In the genomic region with DNA sequence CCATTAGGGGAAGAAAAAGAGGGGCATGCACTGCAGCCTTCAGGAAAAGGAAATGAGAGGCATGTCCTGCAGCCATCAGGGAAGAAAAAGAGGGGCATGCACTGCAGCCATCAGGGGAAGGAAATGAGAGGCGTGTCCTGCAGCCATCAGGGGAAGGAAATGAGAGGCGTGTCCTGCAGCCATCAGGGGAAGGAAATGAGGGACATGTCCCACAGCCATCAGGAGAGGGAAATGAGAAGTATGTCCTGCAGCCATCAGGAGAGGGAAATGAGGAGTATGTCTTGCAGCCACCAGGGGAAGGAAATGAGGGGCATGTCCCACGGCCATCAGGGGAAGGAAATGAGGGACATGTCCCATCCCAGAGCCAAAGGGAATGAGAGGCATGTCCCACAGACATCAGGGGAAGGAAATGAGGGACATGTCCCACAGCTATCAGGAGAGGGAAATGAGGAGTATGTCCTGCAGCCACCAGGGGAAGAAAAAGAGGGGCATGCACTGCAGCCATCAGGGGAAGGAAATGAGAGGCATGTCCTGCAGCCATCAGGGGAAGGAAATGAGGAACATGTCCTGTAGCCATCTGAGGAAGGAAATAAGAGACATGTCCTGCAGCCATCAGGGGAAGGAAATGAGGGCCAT, we compare ENCODE assay signal across 26 cellular contexts. TPM values are rescaled to one million over a fixed set of nuclear protein-coding genes. Genes with fewer than 3 reads are reported as not detected.
DNase-seq lines count a peak whose midpoint lies in the region; ATAC-seq, FAIRE-seq and TF ChIP-seq lines count a peak whose summit lies in the region.
"Had no signal": no experiment of that assay in that cellular context is flagged by ENCODE, and none has a peak within 500 bp of the region (broad histone marks: within the 10 kb centered on the region; RNA-seq: fewer than 3 reads in every experiment).

No MANE protein-coding gene starts in this region.

- H3K36me3 Mint-ChIP-seq in endothelial cell (ENCODE audit: low read depth, unreplicated experiment), result peaks cover 24% of the 10 kb centered on the region
- H3K36me3 Mint-ChIP-seq in stimulated activated naive B cell treated with anti-CD40 and anti-IgM and Interleukin-4, amounts not matched to agents 10 μg/mL and 1 μg/mL and 100 μg/mL, for 72 hours, result peaks cover 24 to 29% of the 10 kb centered on the region in 2 donors
- H3K36me3 Mint-ChIP-seq: CD14-positive monocyte had no signal

- H3K4me2 ChIP-seq in HepG2 (ENCODE audit: low read depth, low read length) (no peak overlapping the region), Karpas-422 (ENCODE audit: low read depth, low read length, poor library complexity, severe bottlenecking) (no peak overlapping the region)
- H3K4me2 ChIP-seq: A549, GM23338 had no signal

- no peak for DNase-seq in HepG2 (ENCODE audit: low spot score)
- no peak for DNase-seq in right lobe of liver
- DNase-seq in Karpas-422, result peak; percentile 2
- DNase-seq in endothelial cell (ENCODE audit: low spot score), result no peak
- DNase-seq in stimulated activated naive B cell treated with anti-CD40 and anti-IgM and Interleukin-4, amounts not matched to agents 10 μg/mL and 1 μg/mL and 100 μg/mL, for 72 hours, result no peak
- DNase-seq in activated CD4-positive, alpha-beta T cell treated with anti-CD3 and anti-CD28 coated beads for 1 hour, result no peak
- DNase-seq in germinal center (ENCODE audit: low spot score), result no peak
- DNase-seq: 8988T; ACHN; AML-193; BE2C; CD4-positive, alpha-beta T cell; CD8-positive, alpha-beta memory T cell; DMS 273 treated with DMSO at 0.1 percent for 48 hours; DMS79; EL; GDM1; H9; HFFc6 had no signal

- no peaks in the 10 kb centered on the region for H3K36me3 ChIP-seq in HepG2 (replicated peaks in 1 of 2; ENCODE audit: control insufficient read depth in 1 of 2, insufficient read depth in 2 of 2, low read length in 2 of 2)
- H3K36me3 ChIP-seq in right lobe of liver, result no peaks in the 10 kb centered on the region
- no peaks in the 10 kb centered on the region for H3K36me3 ChIP-seq in Karpas-422 (ENCODE audit: insufficient read depth, low read length)
- H3K36me3 ChIP-seq: BE2C; BLaER1 treated with 17β-estradiol and CSF1 and Interleukin-3, amounts not matched to agents 10 nM and 100 nM had no signal

- no peaks in the 10 kb centered on the region for H3K9me3 ChIP-seq in HepG2 (ENCODE audit: low read length)
- no peaks in the 10 kb centered on the region for H3K9me3 ChIP-seq in right lobe of liver
- peaks cover 2% of the 10 kb centered on the region; the same call in 1 of the 2 replicates for H3K9me3 ChIP-seq in Karpas-422 (ENCODE audit: low read length)
- H3K9me3 ChIP-seq: A549, BE2C had no signal

- H3K27me3 Mint-ChIP-seq in endothelial cell (ENCODE audit: unreplicated experiment), result peaks cover 17% of the 10 kb centered on the region
- H3K27me3 Mint-ChIP-seq in stimulated activated naive B cell treated with anti-CD40 and anti-IgM and Interleukin-4, amounts not matched to agents 10 μg/mL and 1 μg/mL and 100 μg/mL, for 72 hours, result peaks cover 46 to 55% of the 10 kb centered on the region in 2 donors

- H3K27me3 ChIP-seq in HepG2 (ENCODE audit: control insufficient read depth in 1 of 2, insufficient read depth in 2 of 2, low read length in 2 of 2), result peaks cover 4 to 24% of the 10 kb centered on the region in 2 experiments
- no peaks in the 10 kb centered on the region for H3K27me3 ChIP-seq in right lobe of liver
- no peaks in the 10 kb centered on the region for H3K27me3 ChIP-seq in Karpas-422 (ENCODE audit: low read length)

- no peak for FAIRE-seq in HepG2 (lab: Jason Lieb, UNC)
- FAIRE-seq: A549, D721Med, GM12878 had no signal

- H3K4me3 Mint-ChIP-seq in endothelial cell (ENCODE audit: unreplicated experiment), result peak overlapping the region; percentile 18
- no peak overlapping the region for H3K4me3 Mint-ChIP-seq in stimulated activated naive B cell treated with anti-CD40 and anti-IgM and Interleukin-4, amounts not matched to agents 10 μg/mL and 1 μg/mL and 100 μg/mL, for 72 hours
- H3K4me3 Mint-ChIP-seq: CD14-positive monocyte; CD4-positive, alpha-beta T cell; GM23338; H9; HFFc6 had no signal

- H3K4me1 ChIP-seq in HepG2 (ENCODE audit: insufficient read depth, low read length) (no peaks in the 10 kb centered on the region), right lobe of liver (no peaks in the 10 kb centered on the region), Karpas-422 (ENCODE audit: low read length) (no peaks in the 10 kb centered on the region)
- H3K4me1 ChIP-seq: A549, BE2C had no signal

- peak overlapping the region; percentile 42 for H3K27ac Mint-ChIP-seq in endothelial cell (ENCODE audit: unreplicated experiment)
- H3K27ac Mint-ChIP-seq in stimulated activated naive B cell treated with anti-CD40 and anti-IgM and Interleukin-4, amounts not matched to agents 10 μg/mL and 1 μg/mL and 100 μg/mL, for 72 hours, result peak overlapping the region; percentile 57
- H3K27ac Mint-ChIP-seq: CD4-positive, alpha-beta T cell; GM23338; H9; HFFc6 had no signal

- CTCF ChIA-PET in HepG2 (lab: Yijun Ruan, JAX; ENCODE audit: low intra/inter-chr PET ratio, low total read pairs), result no interaction called here

- POLR2A ChIA-PET in HepG2 (lab: Yijun Ruan, JAX), result no interaction called here

- intact Hi-C loops in HepG2 (cut with micrococcal nuclease; ENCODE audit: unreplicated experiment), result no loop called here
- intact Hi-C loops in right lobe of liver (cut with DNase I), result no loop called here

- H3K4me3 ChIP-seq in HepG2 (replicated peaks in 1 of 3; ENCODE audit: insufficient read depth in 1 of 3, low read depth in 2 of 3, low read length in 3 of 3), result no peak overlapping the region
- no peak overlapping the region for H3K4me3 ChIP-seq in right lobe of liver
- H3K4me3 ChIP-seq in Karpas-422 (ENCODE audit: low read length), result no peak overlapping the region
- H3K4me3 ChIP-seq: A549; BLaER1 treated with 17β-estradiol and CSF1 and Interleukin-3, amounts not matched to agents 10 nM and 100 nM; GM12878; GM23338 had no signal

- ATAC-seq in HepG2 (no peak), right lobe of liver (no peak)
- ATAC-seq in stimulated activated naive B cell treated with anti-CD40 and anti-IgM and Interleukin-4, amounts not matched to agents 10 μg/mL and 1 μg/mL and 100 μg/mL, for 72 hours (replicated peaks), result no peak
- ATAC-seq: A549, GM12878, GM23338, HCT116 had no signal

- WGBS in HepG2 (ENCODE audit: low lambda C conversion rate), result 0% methylated on average over 3 of the region's 3 CpGs
- 15% methylated on average over 2 of the region's 3 CpGs for WGBS in right lobe of liver (ENCODE audit: insufficient coverage, low coverage, low lambda C conversion rate, missing lambda C conversion rate)

- H4K20me1 ChIP-seq in HepG2 (ENCODE audit: insufficient read depth, low read length) (no peaks in the 10 kb centered on the region), Karpas-422 (ENCODE audit: insufficient read depth, low read depth, low read length) (no peaks in the 10 kb centered on the region)
- H4K20me1 ChIP-seq: BLaER1 treated with 17β-estradiol and CSF1 and Interleukin-3, amounts not matched to agents 10 nM and 100 nM had no signal

- H3K79me2 ChIP-seq in HepG2 (ENCODE audit: insufficient read depth, low read length), result no peaks in the 10 kb centered on the region
- no peaks in the 10 kb centered on the region for H3K79me2 ChIP-seq in Karpas-422 (ENCODE audit: low read length)

- TF ChIP-seq CTCF in HepG2 (CRISPR knock-in tag; IDR thresholded peaks at IDR 0.05) (no peak), right lobe of liver (IDR thresholded peaks at IDR 0.05) (no peak), endothelial cell (IDR thresholded peaks at IDR 0.05; ENCODE audit: unreplicated experiment) (no peak)

- no peak overlapping the region for H3K9ac ChIP-seq in HepG2 (ENCODE audit: insufficient read depth, low read depth, low read length)
- no peak overlapping the region for H3K9ac ChIP-seq in Karpas-422 (ENCODE audit: low read length)
- H3K9ac ChIP-seq: BLaER1 treated with 17β-estradiol and CSF1 and Interleukin-3, amounts not matched to agents 10 nM and 100 nM had no signal

- TF ChIP-seq RAD21 in HepG2 (CRISPR knock-in tag; IDR thresholded peaks at IDR 0.05), result no peak

- no peak overlapping the region for H2AFZ ChIP-seq in HepG2 (ENCODE audit: low read length)
- H2AFZ ChIP-seq in Karpas-422 (ENCODE audit: low read length), result no peak overlapping the region
- H2AFZ ChIP-seq: GM23338 had no signal

- peaks cover 2% of the 10 kb centered on the region for H3K4me1 Mint-ChIP-seq in endothelial cell (ENCODE audit: unreplicated experiment)
- no peaks in the 10 kb centered on the region for H3K4me1 Mint-ChIP-seq in stimulated activated naive B cell treated with anti-CD40 and anti-IgM and Interleukin-4, amounts not matched to agents 10 μg/mL and 1 μg/mL and 100 μg/mL, for 72 hours
- H3K4me1 Mint-ChIP-seq: CD14-positive monocyte; CD8-positive, alpha-beta memory T cell had no signal

- no peaks in the 10 kb centered on the region for H3K9me2 ChIP-seq in Karpas-422 (replicated peaks; ENCODE audit: insufficient read depth, low read length)

- peaks cover 13% of the 10 kb centered on the region for H3K9me3 Mint-ChIP-seq in endothelial cell (ENCODE audit: unreplicated experiment)
- peaks cover 29 to 32% of the 10 kb centered on the region in 2 donors for H3K9me3 Mint-ChIP-seq in stimulated activated naive B cell treated with anti-CD40 and anti-IgM and Interleukin-4, amounts not matched to agents 10 μg/mL and 1 μg/mL and 100 μg/mL, for 72 hours

- no TSS peak for BruUV-seq in HepG2 (replicated peaks; lab: Mats Ljungman, UMichigan)

- in situ Hi-C loops in HepG2 (cut with HindIII; ENCODE audit: extremely low pct_ligation_motif_present, low pct_unique_long_range_greater_than_20kb), result no loop called here

- H3K27ac ChIP-seq in HepG2 (ENCODE audit: extremely low read length, insufficient read depth, low read length) (no peak overlapping the region), right lobe of liver (no peak overlapping the region), Karpas-422 (ENCODE audit: low read length) (no peak overlapping the region)
- H3K27ac ChIP-seq: A549; BLaER1 treated with 17β-estradiol and CSF1 and Interleukin-3, amounts not matched to agents 10 nM and 100 nM had no signal

- no peak for TF ChIP-seq POLR2A in HepG2 (IDR thresholded peaks at IDR 0.05; ENCODE audit: insufficient read depth in 1 of 2, low read depth in 2 of 2, low read length in 2 of 2)
- no peak for TF ChIP-seq POLR2A in right lobe of liver (IDR thresholded peaks at IDR 0.05)

- TF ChIP-seq EP300 in HepG2 (IDR thresholded peaks at IDR 0.05; ENCODE audit: low read depth in 2 of 2, low read length in 2 of 2), result no peak
- TF ChIP-seq EP300 in HepG2 (CRISPR knock-in tag; IDR thresholded peaks at IDR 0.05; ENCODE audit: borderline replicate concordance), result no peak

RNA-seq across cellular contexts. Expression of gene PSMB1, which starts 52.0 kb away (rescaled TPM):
- total RNA-seq in HepG2 (2016; rRNA removed; fragmentation: Illumina TruSeq; extraction: Trizol) (528 and 656 TPM in 2 replicates), right lobe of liver (100 to 1,000 TPM in 5 of 6 experiments, 10 to 100 TPM in 1; 90.3 to 164 (median 111) TPM), endothelial cell (ENCODE audit: unreplicated experiment) (165 TPM)
- total RNA-seq in HepG2 (2016; cell fraction: cytosol; rRNA removed; fragmentation: Illumina TruSeq; extraction: Trizol; ENCODE audit: low read depth), result 138 and 154 TPM in 2 replicates
- total RNA-seq in HepG2 (2016; cell fraction: insoluble cytoplasmic fraction; rRNA removed; fragmentation: Illumina TruSeq; extraction: Trizol), result 533 and 708 TPM in 2 replicates
- 131 and 144 TPM in 2 replicates for total RNA-seq in HepG2 (2016; cell fraction: membrane; rRNA removed; fragmentation: Illumina TruSeq; extraction: Trizol)
- 189 and 197 TPM in 2 replicates for total RNA-seq in HepG2 (2016; cell fraction: nucleus; rRNA removed; fragmentation: Illumina TruSeq; extraction: Trizol)
- 503 and 592 TPM in 2 replicates for polyA plus RNA-seq in HepG2 (2011; rRNA removed)
- 553 and 624 TPM in 2 replicates for polyA plus RNA-seq in HepG2 (2011; cell fraction: cytosol; rRNA removed)
- polyA plus RNA-seq in HepG2 (2011; cell fraction: nucleus; rRNA removed), result 134 and 176 TPM in 2 replicates
- polyA plus RNA-seq in HepG2 (2012), result 316 and 359 TPM in 2 replicates
- polyA plus RNA-seq in HepG2 (2016; cell fraction: cytosol; fragmentation: Illumina TruSeq; extraction: Trizol; ENCODE audit: low read depth), result 123 and 127 TPM in 2 replicates
- 563 and 665 TPM in 2 replicates for polyA plus RNA-seq in HepG2 (2016; cell fraction: insoluble cytoplasmic fraction; fragmentation: Illumina TruSeq; extraction: Trizol; ENCODE audit: low read depth)
- 98.8 and 101 TPM in 2 replicates for polyA plus RNA-seq in HepG2 (2016; cell fraction: membrane; fragmentation: Illumina TruSeq; extraction: Trizol; ENCODE audit: low read depth)
- 271 and 275 TPM in 2 replicates for polyA plus RNA-seq in HepG2 (2016; cell fraction: nucleus; fragmentation: Illumina TruSeq; extraction: Trizol; ENCODE audit: insufficient read depth, low read depth)
- polyA minus RNA-seq in HepG2 (2011; rRNA and poly(A)+ RNA removed; ENCODE audit: low replicate concordance), result 133 and 200 TPM in 2 replicates
- polyA minus RNA-seq in HepG2 (2011; cell fraction: cytosol; rRNA and poly(A)+ RNA removed), result 156 and 174 TPM in 2 replicates
- 66.4 and 70.7 TPM in 2 replicates for polyA minus RNA-seq in HepG2 (2011; cell fraction: nucleus; rRNA and poly(A)+ RNA removed)
- 208 and 309 TPM in 2 replicates for total RNA-seq in Karpas-422 (2014; rRNA removed; shearing (Covaris generic); ENCODE audit: low replicate concordance)

RNA-seq across cellular contexts. Expression of gene TBP, which starts 53.1 kb away (rescaled TPM):
- 21.7 and 25.9 TPM in 2 replicates for total RNA-seq in HepG2 (2016; rRNA removed; fragmentation: Illumina TruSeq; extraction: Trizol)
- total RNA-seq in HepG2 (2016; cell fraction: cytosol; rRNA removed; fragmentation: Illumina TruSeq; extraction: Trizol; ENCODE audit: low read depth), result 11.0 and 12.3 TPM in 2 replicates
- 23.7 and 24.0 TPM in 2 replicates for total RNA-seq in HepG2 (2016; cell fraction: insoluble cytoplasmic fraction; rRNA removed; fragmentation: Illumina TruSeq; extraction: Trizol)
- total RNA-seq in HepG2 (2016; cell fraction: membrane; rRNA removed; fragmentation: Illumina TruSeq; extraction: Trizol), result 19.4 and 20.4 TPM in 2 replicates
- total RNA-seq in HepG2 (2016; cell fraction: nucleus; rRNA removed; fragmentation: Illumina TruSeq; extraction: Trizol), result 16.2 and 17.8 TPM in 2 replicates
- 28.1 and 28.6 TPM in 2 replicates for polyA plus RNA-seq in HepG2 (2011; rRNA removed)
- 15.5 and 17.2 TPM in 2 replicates for polyA plus RNA-seq in HepG2 (2011; cell fraction: cytosol; rRNA removed)
- polyA plus RNA-seq in HepG2 (2011; cell fraction: nucleus; rRNA removed), result 25.9 and 40.6 TPM in 2 replicates
- 16.9 and 20.2 TPM in 2 replicates for polyA plus RNA-seq in HepG2 (2012)
- 7.1 and 9.0 TPM in 2 replicates for polyA plus RNA-seq in HepG2 (2016; cell fraction: cytosol; fragmentation: Illumina TruSeq; extraction: Trizol; ENCODE audit: low read depth)
- polyA plus RNA-seq in HepG2 (2016; cell fraction: insoluble cytoplasmic fraction; fragmentation: Illumina TruSeq; extraction: Trizol; ENCODE audit: low read depth), result 35.2 and 37.1 TPM in 2 replicates
- 11.8 and 16.0 TPM in 2 replicates for polyA plus RNA-seq in HepG2 (2016; cell fraction: membrane; fragmentation: Illumina TruSeq; extraction: Trizol; ENCODE audit: low read depth)
- 33.3 and 36.4 TPM in 2 replicates for polyA plus RNA-seq in HepG2 (2016; cell fraction: nucleus; fragmentation: Illumina TruSeq; extraction: Trizol; ENCODE audit: insufficient read depth, low read depth)
- polyA minus RNA-seq in HepG2 (2011; rRNA and poly(A)+ RNA removed; ENCODE audit: low replicate concordance), result 19.7 and 25.0 TPM in 2 replicates
- polyA minus RNA-seq in HepG2 (2011; cell fraction: cytosol; rRNA and poly(A)+ RNA removed), result 11.2 and 12.2 TPM in 2 replicates
- polyA minus RNA-seq in HepG2 (2011; cell fraction: nucleus; rRNA and poly(A)+ RNA removed), result 22.9 and 24.2 TPM in 2 replicates
- 1 to 10 TPM; 5.3 to 9.1 (median 5.9) TPM for total RNA-seq in right lobe of liver
- total RNA-seq in Karpas-422 (2014; rRNA removed; shearing (Covaris generic); ENCODE audit: low replicate concordance), result 16.2 and 26.5 TPM in 2 replicates
- total RNA-seq in endothelial cell (ENCODE audit: unreplicated experiment), result 17.1 TPM
